16 cellular contexts compared by ENCODE assay signal in genomic region chr6:156582509-156582992, GRCh38.
DNase-seq lines count a peak whose midpoint lies in the region; ATAC-seq and TF ChIP-seq lines count a peak whose summit lies in the region.
"Had no signal": no experiment of that assay in that cellular context is flagged by ENCODE, and none has a peak within 500 bp of the region (broad histone marks: within the 10 kb centered on the region; RNA-seq: fewer than 3 reads in every experiment).

No MANE protein-coding gene starts in this region.

- H3K27me3 Mint-ChIP-seq in endothelial cell (ENCODE audit: unreplicated experiment) = no peaks in the 10 kb centered on the region

- no peaks in the 10 kb centered on the region for H3K36me3 ChIP-seq in endocrine pancreas (ENCODE audit: control insufficient read depth, insufficient read depth, low read length)
- H3K36me3 ChIP-seq: ascending aorta, heart right ventricle had no signal

- H3K9me3 ChIP-seq in endocrine pancreas (ENCODE audit: control insufficient read depth, low read length) = peaks cover 3% of the 10 kb centered on the region

- CTCF ChIA-PET in HEK293T (lab: Yijun Ruan, JAX) = interaction anchor here (0.6 kb wide), 1 partner anchor 9 kb away, joined by 3 read pairs; no protein-coding TSS in a partner anchor

- peaks cover 5% of the 10 kb centered on the region for H3K36me3 Mint-ChIP-seq in endothelial cell (ENCODE audit: low read depth, unreplicated experiment)

- peaks cover 6% of the 10 kb centered on the region for H3K9me3 Mint-ChIP-seq in endothelial cell (ENCODE audit: unreplicated experiment)

- no peak for ATAC-seq in GM21619 (IDR thresholded peaks at IDR 0.05; ENCODE audit: unreplicated experiment)
- ATAC-seq: heart right ventricle had no signal

- no peak overlapping the region for H3K4me3 Mint-ChIP-seq in endothelial cell (ENCODE audit: unreplicated experiment)

- H3K9ac ChIP-seq in endocrine pancreas (ENCODE audit: control insufficient read depth, insufficient read depth, low read length) = no peak overlapping the region

- H3K27me3 ChIP-seq in endocrine pancreas (ENCODE audit: control insufficient read depth, insufficient read depth, low read length) = no peaks in the 10 kb centered on the region
- H3K27me3 ChIP-seq: ascending aorta, heart right ventricle had no signal

- TF ChIP-seq CTCF in GM12864 (IDR thresholded peaks at IDR 0.05; ENCODE audit: low read depth, low read length, missing control alignments) (no peak), endothelial cell (IDR thresholded peaks at IDR 0.05; ENCODE audit: unreplicated experiment) (no peak)

- H3K27ac Mint-ChIP-seq in endothelial cell (ENCODE audit: unreplicated experiment) = no peak overlapping the region

- H3K4me3 ChIP-seq in GM12864 (ENCODE audit: low read depth, low read length) = no peak overlapping the region
- H3K4me3 ChIP-seq in endocrine pancreas (ENCODE audit: control insufficient read depth, insufficient read depth, low read length) = peak overlapping the region; percentile 48
- H3K4me3 ChIP-seq: ascending aorta, coronary artery, heart right ventricle had no signal

- peaks cover 4% of the 10 kb centered on the region for H3K4me1 ChIP-seq in endocrine pancreas (ENCODE audit: control insufficient read depth, insufficient read depth, low read length)
- H3K4me1 ChIP-seq: ascending aorta, heart right ventricle had no signal

- H3K4me1 Mint-ChIP-seq in endothelial cell (ENCODE audit: unreplicated experiment) = no peaks in the 10 kb centered on the region

- DNase-seq in GM12864 (ENCODE audit: low read depth) (peak; percentile 19), NCI-H1417 treated with DMSO at 0.1 percent for 48 hours (lab: John Stamatoyannopoulos, UW) (peak; percentile 99), NCI-H2227 treated with DMSO at 0.1 percent for 48 hours (lab: John Stamatoyannopoulos, UW) (peak; percentile 5), mesenteric fat pad (ENCODE audit: low spot score) (no peak), endothelial cell (ENCODE audit: low spot score) (no peak), HEK293T (ENCODE audit: extremely low spot score) (no peak)
- DNase-seq: activated gamma-delta T cell; erythroblast; heart right ventricle; IMR-90; NCI-H1048; stimulated activated naive CD4-positive, alpha-beta T cell had no signal

- POLR2A ChIA-PET in HEK293T (lab: Yijun Ruan, JAX) = no interaction called here

TF ChIP-seq in HEK293T, 16 proteins besides CTCF, POLR2A, EP300 and RAD21:
- TF ChIP-seq FOXA1 (IDR thresholded peaks at IDR 0.05) (no peak), ELF4 (IDR thresholded peaks at IDR 0.05) (no peak), SP1 (IDR thresholded peaks at IDR 0.05) (no peak), FOXM1 (IDR thresholded peaks at IDR 0.05; ENCODE audit: borderline replicate concordance) (no peak), L3MBTL2 (conservative IDR thresholded peaks at IDR 0.05) (no peak), LEF1 (IDR thresholded peaks at IDR 0.05; ENCODE audit: borderline replicate concordance) (no peak), HDGF (IDR thresholded peaks at IDR 0.05; ENCODE audit: borderline replicate concordance) (no peak), ZNF384 (IDR thresholded peaks at IDR 0.05) (no peak), FOXK2 (IDR thresholded peaks at IDR 0.05) (no peak), NFRKB (IDR thresholded peaks at IDR 0.05) (no peak), TARDBP (IDR thresholded peaks at IDR 0.05) (no peak)
- TF ChIP-seq, protein P1, sequence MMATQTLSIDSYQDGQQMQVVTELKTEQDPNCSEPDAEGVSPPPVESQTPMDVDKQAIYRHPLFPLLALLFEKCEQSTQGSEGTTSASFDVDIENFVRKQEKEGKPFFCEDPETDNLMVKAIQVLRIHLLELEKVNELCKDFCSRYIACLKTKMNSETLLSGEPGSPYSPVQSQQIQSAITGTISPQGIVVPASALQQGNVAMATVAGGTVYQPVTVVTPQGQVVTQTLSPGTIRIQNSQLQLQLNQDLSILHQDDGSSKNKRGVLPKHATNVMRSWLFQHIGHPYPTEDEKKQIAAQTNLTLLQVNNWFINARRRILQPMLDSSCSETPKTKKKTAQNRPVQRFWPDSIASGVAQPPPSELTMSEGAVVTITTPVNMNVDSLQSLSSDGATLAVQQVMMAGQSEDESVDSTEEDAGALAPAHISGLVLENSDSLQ (IDR thresholded peaks at IDR 0.05) = no peak

Comparison
In these comparisons a context has a peak if more than half of its experiments do, and no peak if none do; other contexts are left out.
1. DNase-seq: peak in GM12864 (single experiment), NCI-H1417 treated with DMSO at 0.1 percent for 48 hours (single experiment) and NCI-H2227 treated with DMSO at 0.1 percent for 48 hours (single experiment); none in mesenteric fat pad (single experiment), endothelial cell (single experiment) and HEK293T (single experiment).